Comparison of ENCODE assay signal across 8 cellular contexts in the genomic region with DNA sequence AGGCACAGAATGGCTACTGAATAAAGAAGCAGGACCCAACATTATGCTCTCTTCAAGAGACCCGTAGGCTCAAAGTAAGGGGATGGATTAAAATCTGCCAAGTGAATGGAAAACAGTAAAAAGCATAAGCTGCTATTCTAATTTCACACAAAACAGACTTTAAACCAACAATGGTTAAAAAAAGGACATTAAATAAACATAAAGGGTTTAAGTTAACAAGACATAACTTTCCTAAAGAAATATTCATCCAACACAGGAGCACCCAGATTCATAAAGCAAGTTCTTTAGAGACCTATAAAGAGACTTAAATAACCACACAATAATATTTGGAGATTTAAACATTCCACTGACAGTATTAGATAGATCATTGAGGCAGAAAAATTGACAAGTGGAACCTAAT.
"Had no signal": no experiment of that assay in that cellular context is flagged by ENCODE, and none has a peak within 500 bp of the region (broad histone marks: within the 10 kb centered on the region; RNA-seq: fewer than 3 reads in every experiment).

No MANE protein-coding gene starts in this region.

- DNase-seq: GDM1, GF-D8 had no signal

- H3K4me3 ChIP-seq: GM12878 had no signal

- FAIRE-seq: G401.6, GM12878, GM12891, GM12892, GM18507, GM19239 had no signal
